9 cellular contexts compared by ENCODE assay signal in the genomic region with DNA sequence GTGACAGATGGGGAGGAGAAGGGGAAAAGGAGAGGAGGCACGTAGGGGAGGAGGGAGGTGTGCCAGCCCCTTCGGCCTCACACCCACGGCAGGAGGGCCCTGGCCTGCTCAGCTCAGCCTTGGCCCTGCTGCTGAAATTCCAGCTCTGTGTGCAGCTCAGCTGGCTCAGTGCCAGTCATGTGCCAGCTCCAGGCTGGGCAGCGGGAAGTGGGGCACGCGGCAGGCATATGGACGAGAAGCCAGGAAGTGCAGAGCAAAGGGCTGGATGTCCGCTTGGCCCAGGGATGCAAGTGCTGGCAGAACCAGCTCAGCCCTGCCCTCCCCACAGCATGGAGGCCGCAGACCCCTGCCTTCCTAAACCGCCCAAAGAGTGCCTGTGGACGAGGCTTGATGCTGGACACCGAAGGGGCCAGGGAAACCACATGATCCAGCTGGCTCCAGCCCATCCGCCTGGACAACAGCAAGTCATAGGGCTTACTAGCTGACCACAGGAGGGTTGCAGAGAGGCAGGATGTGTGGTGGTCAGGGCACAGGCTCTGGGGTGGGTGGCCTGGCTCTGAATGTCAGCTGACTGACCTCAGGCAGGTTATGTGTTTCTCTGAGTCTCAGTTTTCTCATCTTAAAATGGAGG.
DNase-seq lines count a peak whose midpoint lies in the region; ATAC-seq and TF ChIP-seq lines count a peak whose summit lies in the region.
"Had no signal": no experiment of that assay in that cellular context is flagged by ENCODE, and none has a peak within 500 bp of the region (broad histone marks: within the 10 kb centered on the region; RNA-seq: fewer than 3 reads in every experiment).

No MANE protein-coding gene starts in this region.

- H3K36me3 ChIP-seq in uterus = no peaks in the 10 kb centered on the region

- no peak overlapping the region for H3K27ac ChIP-seq in uterus

- no peak for TF ChIP-seq CTCF in uterus (IDR thresholded peaks at IDR 0.05)

- H3K4me3 ChIP-seq in uterus = no peak overlapping the region

- no peaks in the 10 kb centered on the region for H3K9me3 ChIP-seq in uterus

- H3K4me1 ChIP-seq in uterus = no peaks in the 10 kb centered on the region

- intact Hi-C loops in posterior cingulate gyrus (cut with DNase I) = loop anchor here (5.0 kb wide), 1 partner anchor 57 kb away; no protein-coding TSS in a partner anchor
- intact Hi-C loops in uterus (cut with DNase I; ENCODE audit: low total_unique reads) = loop anchor here (5.0 kb wide), 1 partner anchor 127 kb away; no protein-coding TSS in a partner anchor

- DNase-seq in Daoy (ENCODE audit: low read depth) (peak; percentile 49), NCI-H524 treated with DMSO at 0.1 percent for 48 hours (lab: John Stamatoyannopoulos, UW) (peak; percentile 75), foreskin melanocyte (peak; percentile 89), posterior cingulate gyrus (peak; percentile 62 to 96 (median 76)), uterus (no peak), NOMO-1 treated with dmso at 0.1 percent for 144 hours (lab: John Stamatoyannopoulos, UW; ENCODE audit: unreplicated experiment) (no peak)
- no peak for DNase-seq in central memory CD4-positive, alpha-beta T cell
- DNase-seq: T-helper 9 cell had no signal

- no peak for TF ChIP-seq POLR2A in uterus (IDR thresholded peaks at IDR 0.05)

- no peaks in the 10 kb centered on the region for H3K27me3 ChIP-seq in uterus

- ATAC-seq in GM18502 (IDR thresholded peaks at IDR 0.05; ENCODE audit: poor library complexity, unreplicated experiment) = no peak

Comparison
In these comparisons a context has a peak if more than half of its experiments do, and no peak if none do; other contexts are left out.
1. DNase-seq: peak in Daoy (single experiment), NCI-H524 treated with DMSO at 0.1 percent for 48 hours (single experiment), foreskin melanocyte (single experiment) and posterior cingulate gyrus (10 of 10); none in uterus (0 of 2), central memory CD4-positive, alpha-beta T cell (single experiment) and NOMO-1 treated with dmso at 0.1 percent for 144 hours (single experiment).